ENCODE assay signal across 10 cellular contexts in the genomic region with DNA sequence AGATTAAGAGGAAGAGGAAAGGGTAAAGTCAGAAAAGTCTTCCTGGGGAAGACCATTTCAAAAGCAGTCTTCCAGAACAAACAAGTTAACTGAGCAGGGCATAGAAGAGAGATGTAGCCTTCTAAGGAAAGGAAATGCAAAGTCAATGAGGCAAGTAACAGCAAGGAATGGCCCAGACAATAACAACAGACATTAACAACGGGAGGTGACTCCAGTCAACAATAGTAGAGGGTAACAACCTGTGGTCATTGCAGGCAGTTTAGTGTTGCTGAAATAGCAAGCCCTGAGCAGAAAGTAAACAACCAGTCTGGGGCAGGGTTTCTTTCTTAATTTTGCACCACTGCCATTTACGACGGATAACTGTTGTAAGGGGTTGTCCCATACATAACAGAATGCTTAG. TPM values are rescaled to one million over a fixed set of nuclear protein-coding genes. Genes with fewer than 3 reads are reported as not detected.
DNase-seq lines count a peak whose midpoint lies in the region; ATAC-seq and TF ChIP-seq lines count a peak whose summit lies in the region.
"Had no signal": no experiment of that assay in that cellular context is flagged by ENCODE, and none has a peak within 500 bp of the region (broad histone marks: within the 10 kb centered on the region; RNA-seq: fewer than 3 reads in every experiment).

No MANE protein-coding gene starts in this region.

- peak overlapping the region; percentile 98 for H3K27ac ChIP-seq in GM23338 (ENCODE audit: low read depth)

- H3K36me3 Mint-ChIP-seq in GM23338 (ENCODE audit: low read depth), result peaks cover 14% of the 10 kb centered on the region
- H3K36me3 Mint-ChIP-seq in effector memory CD8-positive, alpha-beta T cell (ENCODE audit: insufficient read depth), result peaks cover 9% of the 10 kb centered on the region
- H3K36me3 Mint-ChIP-seq in natural killer cell treated with Interleukin-12 subunit alpha and Interleukin-12 subunit beta and Interleukin-15 and Interleukin-18, amount 100 ng/mL, for 72 hours, result peaks cover 6% of the 10 kb centered on the region

- no peaks in the 10 kb centered on the region for H3K9me3 Mint-ChIP-seq in GM23338
- H3K9me3 Mint-ChIP-seq in effector memory CD8-positive, alpha-beta T cell, result no peaks in the 10 kb centered on the region
- H3K9me3 Mint-ChIP-seq in natural killer cell treated with Interleukin-12 subunit alpha and Interleukin-12 subunit beta and Interleukin-15 and Interleukin-18, amount 100 ng/mL, for 72 hours, result no peaks in the 10 kb centered on the region

- no peak for TF ChIP-seq CTCF in GM23338 (conservative IDR thresholded peaks at IDR 0.05; ENCODE audit: low read depth in 2 of 2)

- peak overlapping the region; percentile 89 for H3K4me3 Mint-ChIP-seq in GM23338
- H3K4me3 Mint-ChIP-seq in effector memory CD8-positive, alpha-beta T cell, result peak overlapping the region; percentile 93 to 99
- H3K4me3 Mint-ChIP-seq in natural killer cell treated with Interleukin-12 subunit alpha and Interleukin-12 subunit beta and Interleukin-15 and Interleukin-18, amount 100 ng/mL, for 72 hours, result peak overlapping the region; percentile 74

- H3K4me2 ChIP-seq in GM23338, result peak overlapping the region; percentile 82

- ATAC-seq in GM23338, result peak; percentile 57
- no peak for ATAC-seq in effector memory CD8-positive, alpha-beta T cell (replicated peaks)
- ATAC-seq in natural killer cell treated with Interleukin-12 subunit alpha and Interleukin-12 subunit beta and Interleukin-15 and Interleukin-18, amount 100 ng/mL, for 72 hours, result no peak
- ATAC-seq: activated CD4-positive, CD25-positive, alpha-beta regulatory T cell treated with anti-CD3 and anti-CD28 coated beads, Interleukin-2, amount 50 U/mL, for 24 hours; gastroesophageal sphincter had no signal

- H3K4me1 ChIP-seq in GM23338 (ENCODE audit: insufficient read depth), result peaks cover 48% of the 10 kb centered on the region

- H3K27ac Mint-ChIP-seq in GM23338, result peak overlapping the region; percentile 97
- peak overlapping the region in 1 of 2 donors; percentile 96 for H3K27ac Mint-ChIP-seq in effector memory CD8-positive, alpha-beta T cell
- peak overlapping the region in 1 of 2 donors; percentile 29 for H3K27ac Mint-ChIP-seq in natural killer cell treated with Interleukin-12 subunit alpha and Interleukin-12 subunit beta and Interleukin-15 and Interleukin-18, amount 100 ng/mL, for 72 hours

- peaks cover 12% of the 10 kb centered on the region for H3F3A ChIP-seq in GM23338 (replicated peaks; ENCODE audit: low read depth)

- DNase-seq in GM23338 (ENCODE audit: low spot score) (peak; percentile 92), NCI-H69 (lab: John Stamatoyannopoulos, UW) (peak; percentile 59), islet precursor cell (no peak), HEK293T (ENCODE audit: extremely low spot score) (no peak), SIG-M5 treated with dmso at 0.1 percent for 504 hours (lab: John Stamatoyannopoulos, UW; ENCODE audit: unreplicated experiment) (no peak)
- no peak for DNase-seq in effector memory CD8-positive, alpha-beta T cell
- DNase-seq in natural killer cell treated with Interleukin-12 subunit alpha and Interleukin-12 subunit beta and Interleukin-15 and Interleukin-18, amount 100 ng/mL, for 72 hours (ENCODE audit: low spot score), result no peak
- DNase-seq: KBM-7 had no signal

- H3K79me2 ChIP-seq in GM23338 (replicated peaks; ENCODE audit: insufficient read depth), result peaks cover 71% of the 10 kb centered on the region

- peaks cover 43% of the 10 kb centered on the region for H4K20me1 ChIP-seq in GM23338 (replicated peaks; ENCODE audit: insufficient read depth)

- H3K36me3 ChIP-seq in GM23338 (ENCODE audit: insufficient read depth), result no peaks in the 10 kb centered on the region
- H3K36me3 ChIP-seq: gastroesophageal sphincter had no signal

- H3K9me2 ChIP-seq in GM23338 (ENCODE audit: insufficient read depth), result no peaks in the 10 kb centered on the region

- H3K27me3 ChIP-seq in GM23338 (ENCODE audit: insufficient read depth), result no peaks in the 10 kb centered on the region
- H3K27me3 ChIP-seq: gastroesophageal sphincter had no signal

- H3K27me3 Mint-ChIP-seq in GM23338 (ENCODE audit: insufficient read depth, low read depth, poor library complexity), result peaks cover 9% of the 10 kb centered on the region
- no peaks in the 10 kb centered on the region for H3K27me3 Mint-ChIP-seq in effector memory CD8-positive, alpha-beta T cell
- no peaks in the 10 kb centered on the region for H3K27me3 Mint-ChIP-seq in natural killer cell treated with Interleukin-12 subunit alpha and Interleukin-12 subunit beta and Interleukin-15 and Interleukin-18, amount 100 ng/mL, for 72 hours

- POLR2A ChIA-PET in HEK293T (lab: Yijun Ruan, JAX), result interaction anchor here (4.5 kb wide), 1 partner anchor 12 kb away, joined by 92 read pairs; the partner anchor contains the start of gene CASP8AP2

- H3K4me1 Mint-ChIP-seq in GM23338, result peaks cover 39% of the 10 kb centered on the region
- H3K4me1 Mint-ChIP-seq in effector memory CD8-positive, alpha-beta T cell (ENCODE audit: low read depth in 2 of 2), result peaks cover 23 to 37% of the 10 kb centered on the region in 2 donors
- H3K4me1 Mint-ChIP-seq in natural killer cell treated with Interleukin-12 subunit alpha and Interleukin-12 subunit beta and Interleukin-15 and Interleukin-18, amount 100 ng/mL, for 72 hours (ENCODE audit: low read depth in 2 of 2), result peaks cover 24 to 30% of the 10 kb centered on the region in 2 donors

- H3K4me3 ChIP-seq in GM23338, result peak overlapping the region; percentile 80

- H2AFZ ChIP-seq in GM23338, result no peak overlapping the region

- CTCF ChIA-PET in HEK293T (lab: Yijun Ruan, JAX), result no interaction called here

TF ChIP-seq in GM23338, 12 proteins besides CTCF, POLR2A, EP300 and RAD21 (continues in another document):
- TF ChIP-seq NANOG (IDR thresholded peaks at IDR 0.05; ENCODE audit: borderline replicate concordance) (peak; percentile 95), POLR2AphosphoS5 (IDR thresholded peaks at IDR 0.05; ENCODE audit: low read depth) (peak; percentile 50; the same call in 1 of the 2 replicates), REST (IDR thresholded peaks at IDR 0.05; ENCODE audit: unreplicated experiment) (no peak)

TF ChIP-seq in HEK293T, 16 proteins besides CTCF, POLR2A, EP300 and RAD21:
- no peak for TF ChIP-seq SP1 (IDR thresholded peaks at IDR 0.05)
- TF ChIP-seq LEF1 (IDR thresholded peaks at IDR 0.05; ENCODE audit: borderline replicate concordance), result no peak
- no peak for TF ChIP-seq FOXK2 (IDR thresholded peaks at IDR 0.05)

RNA-seq across cellular contexts. Expression of gene MDN1, which starts 2.1 kb away (rescaled TPM):
- 199 and 217 TPM in 2 replicates for total RNA-seq in GM23338 (2014; rRNA removed; shearing (Covaris generic))
- 165 and 187 TPM in 2 replicates for polyA plus RNA-seq in GM23338 (2016; fragmentation: Nextera tagmentation; extraction: Ambion mirVana)
- 100 to 1,000 TPM in 1 of 2 donors, 10 to 100 TPM in 1; 47.3 to 102 TPM for total RNA-seq in natural killer cell treated with Interleukin-12 subunit alpha and Interleukin-12 subunit beta and Interleukin-15 and Interleukin-18, amount 100 ng/mL, for 72 hours

RNA-seq across cellular contexts. Expression of gene CASP8AP2, which starts 12.2 kb away (rescaled TPM):
- 22.8 and 31.3 TPM in 2 replicates for total RNA-seq in GM23338 (2014; rRNA removed; shearing (Covaris generic))
- polyA plus RNA-seq in GM23338 (2016; fragmentation: Nextera tagmentation; extraction: Ambion mirVana), result 51.7 and 75.5 TPM in 2 replicates
- total RNA-seq in natural killer cell treated with Interleukin-12 subunit alpha and Interleukin-12 subunit beta and Interleukin-15 and Interleukin-18, amount 100 ng/mL, for 72 hours, result 10 to 100 TPM; 20.3 to 33.1 TPM

Comparison
In these comparisons a context has a peak if more than half of its experiments do, and no peak if none do; other contexts are left out.
1. DNase-seq: peak in GM23338 (single experiment) and NCI-H69 (single experiment); none in effector memory CD8-positive, alpha-beta T cell (0 of 3), natural killer cell treated with Interleukin-12 subunit alpha and Interleukin-12 subunit beta and Interleukin-15 and Interleukin-18, amount 100 ng/mL, for 72 hours (single experiment), islet precursor cell (single experiment), HEK293T (single experiment) and SIG-M5 treated with dmso at 0.1 percent for 504 hours (single experiment).
2. Peak in every context shown above with its lines, with median percentiles within 50 percentile points of each other: H3K4me3 Mint-ChIP-seq.